In the genomic region with DNA sequence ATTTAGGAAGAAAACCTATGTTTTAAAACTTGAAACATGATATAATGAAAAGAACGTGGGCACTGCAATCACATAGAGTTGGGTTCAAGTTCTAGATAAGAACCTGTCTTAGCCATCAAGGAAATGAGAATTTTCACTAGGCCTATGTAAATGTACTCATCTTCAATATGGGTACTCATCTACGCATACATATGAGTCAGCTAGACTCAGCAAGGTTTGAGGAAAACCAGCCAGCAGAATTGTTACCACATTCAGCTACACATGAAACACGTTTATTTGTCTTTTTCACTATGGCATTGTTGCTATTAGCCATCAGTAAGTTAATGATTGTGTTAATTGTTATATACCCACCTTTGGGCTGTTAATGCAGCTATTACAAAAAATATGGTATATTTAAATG, we compare ENCODE assay signal across 16 cellular contexts.
DNase-seq lines count a peak whose midpoint lies in the region; ATAC-seq and TF ChIP-seq lines count a peak whose summit lies in the region.
"Had no signal": no experiment of that assay in that cellular context is flagged by ENCODE, and none has a peak within 500 bp of the region (broad histone marks: within the 10 kb centered on the region; RNA-seq: fewer than 3 reads in every experiment).

No MANE protein-coding gene starts in this region.

- H3K27me3 Mint-ChIP-seq in activated CD4-positive, alpha-beta T cell treated with anti-CD3 and anti-CD28 coated beads for 36 hours: peaks cover 10% of the 10 kb centered on the region
- H3K27me3 Mint-ChIP-seq: CD4-positive, CD25-positive, alpha-beta regulatory T cell; CD8-positive, alpha-beta memory T cell had no signal

- POLR2A ChIA-PET in PC-3 (lab: Charles Lee; ENCODE audit: unreplicated experiment): no interaction called here
- POLR2A ChIA-PET in activated CD4-positive, alpha-beta T cell treated with anti-CD3 and anti-CD28 coated beads for 36 hours (lab: Charles Lee): no interaction called here

- no peaks in the 10 kb centered on the region for H4K20me1 ChIP-seq in PC-3 (ENCODE audit: low read length)

- no peaks in the 10 kb centered on the region for H3K27me3 ChIP-seq in PC-3 (ENCODE audit: low read length)
- H3K27me3 ChIP-seq: BE2C had no signal

- no peaks in the 10 kb centered on the region for H3K36me3 Mint-ChIP-seq in activated CD4-positive, alpha-beta T cell treated with anti-CD3 and anti-CD28 coated beads for 36 hours (ENCODE audit: low read depth)
- H3K36me3 Mint-ChIP-seq: CD4-positive, CD25-positive, alpha-beta regulatory T cell; CD8-positive, alpha-beta memory T cell had no signal

- H2AFZ ChIP-seq in PC-3 (ENCODE audit: low read length): no peak overlapping the region

- no peak overlapping the region for H3K4me3 Mint-ChIP-seq in activated CD4-positive, alpha-beta T cell treated with anti-CD3 and anti-CD28 coated beads for 36 hours
- H3K4me3 Mint-ChIP-seq: CD4-positive, CD25-positive, alpha-beta regulatory T cell; CD8-positive, alpha-beta memory T cell; H9 had no signal

- H3F3A ChIP-seq in PC-3 (ENCODE audit: low read length, unreplicated experiment): no peaks in the 10 kb centered on the region

- no peaks in the 10 kb centered on the region for H3K79me2 ChIP-seq in PC-3 (ENCODE audit: low read length)

- no peak for TF ChIP-seq CTCF in PC-3 (conservative IDR thresholded peaks at IDR 0.05; ENCODE audit: low read depth, low read length)
- TF ChIP-seq CTCF in fibroblast of pulmonary artery (IDR thresholded peaks at IDR 0.05; ENCODE audit: low read length, missing control alignments): no peak

- H3K9me3 ChIP-seq in PC-3 (ENCODE audit: low read length): no peaks in the 10 kb centered on the region
- H3K9me3 ChIP-seq: BE2C, Caco-2 had no signal

- no peaks in the 10 kb centered on the region for H3K9me3 Mint-ChIP-seq in activated CD4-positive, alpha-beta T cell treated with anti-CD3 and anti-CD28 coated beads for 36 hours (ENCODE audit: low read depth)
- H3K9me3 Mint-ChIP-seq: CD4-positive, CD25-positive, alpha-beta regulatory T cell; CD8-positive, alpha-beta memory T cell; H9 had no signal

- DNase-seq in HCEC 1CT (peak; percentile 23), PC-3 (peak; percentile 52), amniotic epithelial cell (ENCODE audit: low read depth) (peak; percentile 58), fibroblast of pulmonary artery (ENCODE audit: low read depth) (peak; percentile 8), COLO668 (lab: John Stamatoyannopoulos, UW; ENCODE audit: unreplicated experiment) (no peak)
- no peak for DNase-seq in activated CD4-positive, alpha-beta T cell treated with anti-CD3 and anti-CD28 coated beads for 36 hours
- DNase-seq: ACHN; BE2C; C1 segment of cervical spinal cord; Caco-2; CD4-positive, CD25-positive, alpha-beta regulatory T cell; CD8-positive, alpha-beta memory T cell; DMS79 treated with DMSO at 0.1 percent for 48 hours; GF-D8; H9 had no signal

- H3K4me1 ChIP-seq in PC-3 (ENCODE audit: insufficient read depth, low read length): peaks cover 13% of the 10 kb centered on the region
- H3K4me1 ChIP-seq: BE2C, Caco-2 had no signal

- CTCF ChIA-PET in PC-3 (lab: Charles Lee): no interaction called here
- CTCF ChIA-PET in activated CD4-positive, alpha-beta T cell treated with anti-CD3 and anti-CD28 coated beads for 36 hours (lab: Charles Lee): interaction anchor here (0.6 kb wide), 1 partner anchor 263 kb away, joined by 3 read pairs; no protein-coding TSS in a partner anchor

- no peaks in the 10 kb centered on the region for H3K4me1 Mint-ChIP-seq in activated CD4-positive, alpha-beta T cell treated with anti-CD3 and anti-CD28 coated beads for 36 hours
- H3K4me1 Mint-ChIP-seq: CD4-positive, CD25-positive, alpha-beta regulatory T cell; CD8-positive, alpha-beta memory T cell; H9 had no signal

- H3K27ac ChIP-seq in PC-3 (ENCODE audit: low read length): no peak overlapping the region

- H3K4me3 ChIP-seq in PC-3 (ENCODE audit: low read length) (no peak overlapping the region), fibroblast of pulmonary artery (replicated peaks; ENCODE audit: low read depth, low read length) (no peak overlapping the region)

- peak; percentile 58 for ATAC-seq in PC-3
- no peak for ATAC-seq in activated CD4-positive, alpha-beta T cell treated with anti-CD3 and anti-CD28 coated beads for 36 hours
- ATAC-seq in GM19395 (IDR thresholded peaks at IDR 0.05; ENCODE audit: unreplicated experiment): no peak

- no TSS peak for BruUV-seq in PC-3 (replicated peaks; lab: Mats Ljungman, UMichigan)

- H3K9me2 ChIP-seq in PC-3 (replicated peaks; ENCODE audit: low read length): no peaks in the 10 kb centered on the region

- no peak overlapping the region for H3K27ac Mint-ChIP-seq in activated CD4-positive, alpha-beta T cell treated with anti-CD3 and anti-CD28 coated beads for 36 hours
- H3K27ac Mint-ChIP-seq: CD4-positive, CD25-positive, alpha-beta regulatory T cell; CD8-positive, alpha-beta memory T cell; H9 had no signal

- no peak overlapping the region for H3K4me2 ChIP-seq in PC-3 (ENCODE audit: low read length)

- H3K9ac ChIP-seq in PC-3 (ENCODE audit: low read length): no peak overlapping the region

- intact Hi-C loops in PC-3 (cut with micrococcal nuclease): no loop called here
- intact Hi-C loops in activated CD4-positive, alpha-beta T cell treated with anti-CD3 and anti-CD28 coated beads for 36 hours (cut with DNase I, micrococcal nuclease): no loop called here

- H3K36me3 ChIP-seq in PC-3 (ENCODE audit: low read depth, low read length): no peaks in the 10 kb centered on the region
- H3K36me3 ChIP-seq: BE2C had no signal

Comparison
In these comparisons a context has a peak if more than half of its experiments do, and no peak if none do; other contexts are left out.
1. DNase-seq: peak in HCEC 1CT (single experiment), PC-3 (single experiment), amniotic epithelial cell (single experiment) and fibroblast of pulmonary artery (single experiment); none in activated CD4-positive, alpha-beta T cell treated with anti-CD3 and anti-CD28 coated beads for 36 hours (single experiment) and COLO668 (single experiment).